1 cellular context compared by ENCODE assay signal in genomic region chr12:11981174-11981733, GRCh38.
TF ChIP-seq lines count a peak whose summit lies in the region.

No MANE protein-coding gene starts in this region.

TF ChIP-seq in GM12878, 131 proteins besides CTCF, POLR2A, EP300 and RAD21 (continued from another document and continues in another):
- TF ChIP-seq, protein P1, sequence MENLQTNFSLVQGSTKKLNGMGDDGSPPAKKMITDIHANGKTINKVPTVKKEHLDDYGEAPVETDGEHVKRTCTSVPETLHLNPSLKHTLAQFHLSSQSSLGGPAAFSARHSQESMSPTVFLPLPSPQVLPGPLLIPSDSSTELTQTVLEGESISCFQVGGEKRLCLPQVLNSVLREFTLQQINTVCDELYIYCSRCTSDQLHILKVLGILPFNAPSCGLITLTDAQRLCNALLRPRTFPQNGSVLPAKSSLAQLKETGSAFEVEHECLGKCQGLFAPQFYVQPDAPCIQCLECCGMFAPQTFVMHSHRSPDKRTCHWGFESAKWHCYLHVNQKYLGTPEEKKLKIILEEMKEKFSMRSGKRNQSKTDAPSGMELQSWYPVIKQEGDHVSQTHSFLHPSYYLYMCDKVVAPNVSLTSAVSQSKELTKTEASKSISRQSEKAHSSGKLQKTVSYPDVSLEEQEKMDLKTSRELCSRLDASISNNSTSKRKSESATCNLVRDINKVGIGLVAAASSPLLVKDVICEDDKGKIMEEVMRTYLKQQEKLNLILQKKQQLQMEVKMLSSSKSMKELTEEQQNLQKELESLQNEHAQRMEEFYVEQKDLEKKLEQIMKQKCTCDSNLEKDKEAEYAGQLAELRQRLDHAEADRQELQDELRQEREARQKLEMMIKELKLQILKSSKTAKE (IDR thresholded peaks at IDR 0.05; ENCODE audit: low read depth, poor library complexity, severe bottlenecking) = peak; percentile 87
- TF ChIP-seq ETV6 (conservative IDR thresholded peaks at IDR 0.05 in 1 of 2, IDR thresholded peaks at IDR 0.05 in 1 of 2; ENCODE audit: borderline replicate concordance in 1 of 2, low read depth in 1 of 2) = peak in 1 of 2 experiments; percentile 93; a peak in 2 of 4 replicates
- TF ChIP-seq SMC3 (IDR thresholded peaks at IDR 0.05; ENCODE audit: borderline replicate concordance, low read length) = no peak
- TF ChIP-seq ZBTB40 (IDR thresholded peaks at IDR 0.05; ENCODE audit: borderline replicate concordance) = no peak
- TF ChIP-seq RBBP5 (conservative IDR thresholded peaks at IDR 0.05) = no peak
- TF ChIP-seq, protein P2, sequence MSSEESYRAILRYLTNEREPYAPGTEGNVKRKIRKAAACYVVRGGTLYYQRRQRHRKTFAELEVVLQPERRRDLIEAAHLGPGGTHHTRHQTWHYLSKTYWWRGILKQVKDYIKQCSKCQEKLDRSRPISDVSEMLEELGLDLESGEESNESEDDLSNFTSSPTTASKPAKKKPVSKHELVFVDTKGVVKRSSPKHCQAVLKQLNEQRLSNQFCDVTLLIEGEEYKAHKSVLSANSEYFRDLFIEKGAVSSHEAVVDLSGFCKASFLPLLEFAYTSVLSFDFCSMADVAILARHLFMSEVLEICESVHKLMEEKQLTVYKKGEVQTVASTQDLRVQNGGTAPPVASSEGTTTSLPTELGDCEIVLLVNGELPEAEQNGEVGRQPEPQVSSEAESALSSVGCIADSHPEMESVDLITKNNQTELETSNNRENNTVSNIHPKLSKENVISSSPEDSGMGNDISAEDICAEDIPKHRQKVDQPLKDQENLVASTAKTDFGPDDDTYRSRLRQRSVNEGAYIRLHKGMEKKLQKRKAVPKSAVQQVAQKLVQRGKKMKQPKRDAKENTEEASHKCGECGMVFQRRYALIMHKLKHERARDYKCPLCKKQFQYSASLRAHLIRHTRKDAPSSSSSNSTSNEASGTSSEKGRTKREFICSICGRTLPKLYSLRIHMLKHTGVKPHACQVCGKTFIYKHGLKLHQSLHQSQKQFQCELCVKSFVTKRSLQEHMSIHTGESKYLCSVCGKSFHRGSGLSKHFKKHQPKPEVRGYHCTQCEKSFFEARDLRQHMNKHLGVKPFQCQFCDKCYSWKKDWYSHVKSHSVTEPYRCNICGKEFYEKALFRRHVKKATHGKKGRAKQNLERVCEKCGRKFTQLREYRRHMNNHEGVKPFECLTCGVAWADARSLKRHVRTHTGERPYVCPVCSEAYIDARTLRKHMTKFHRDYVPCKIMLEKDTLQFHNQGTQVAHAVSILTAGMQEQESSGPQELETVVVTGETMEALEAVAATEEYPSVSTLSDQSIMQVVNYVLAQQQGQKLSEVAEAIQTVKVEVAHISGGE (CRISPR knock-in tag; IDR thresholded peaks at IDR 0.05) = no peak
- peak; percentile 91 for TF ChIP-seq BCL11A (IDR thresholded peaks at IDR 0.05; ENCODE audit: low read depth, low read length)
- TF ChIP-seq, protein P3, sequence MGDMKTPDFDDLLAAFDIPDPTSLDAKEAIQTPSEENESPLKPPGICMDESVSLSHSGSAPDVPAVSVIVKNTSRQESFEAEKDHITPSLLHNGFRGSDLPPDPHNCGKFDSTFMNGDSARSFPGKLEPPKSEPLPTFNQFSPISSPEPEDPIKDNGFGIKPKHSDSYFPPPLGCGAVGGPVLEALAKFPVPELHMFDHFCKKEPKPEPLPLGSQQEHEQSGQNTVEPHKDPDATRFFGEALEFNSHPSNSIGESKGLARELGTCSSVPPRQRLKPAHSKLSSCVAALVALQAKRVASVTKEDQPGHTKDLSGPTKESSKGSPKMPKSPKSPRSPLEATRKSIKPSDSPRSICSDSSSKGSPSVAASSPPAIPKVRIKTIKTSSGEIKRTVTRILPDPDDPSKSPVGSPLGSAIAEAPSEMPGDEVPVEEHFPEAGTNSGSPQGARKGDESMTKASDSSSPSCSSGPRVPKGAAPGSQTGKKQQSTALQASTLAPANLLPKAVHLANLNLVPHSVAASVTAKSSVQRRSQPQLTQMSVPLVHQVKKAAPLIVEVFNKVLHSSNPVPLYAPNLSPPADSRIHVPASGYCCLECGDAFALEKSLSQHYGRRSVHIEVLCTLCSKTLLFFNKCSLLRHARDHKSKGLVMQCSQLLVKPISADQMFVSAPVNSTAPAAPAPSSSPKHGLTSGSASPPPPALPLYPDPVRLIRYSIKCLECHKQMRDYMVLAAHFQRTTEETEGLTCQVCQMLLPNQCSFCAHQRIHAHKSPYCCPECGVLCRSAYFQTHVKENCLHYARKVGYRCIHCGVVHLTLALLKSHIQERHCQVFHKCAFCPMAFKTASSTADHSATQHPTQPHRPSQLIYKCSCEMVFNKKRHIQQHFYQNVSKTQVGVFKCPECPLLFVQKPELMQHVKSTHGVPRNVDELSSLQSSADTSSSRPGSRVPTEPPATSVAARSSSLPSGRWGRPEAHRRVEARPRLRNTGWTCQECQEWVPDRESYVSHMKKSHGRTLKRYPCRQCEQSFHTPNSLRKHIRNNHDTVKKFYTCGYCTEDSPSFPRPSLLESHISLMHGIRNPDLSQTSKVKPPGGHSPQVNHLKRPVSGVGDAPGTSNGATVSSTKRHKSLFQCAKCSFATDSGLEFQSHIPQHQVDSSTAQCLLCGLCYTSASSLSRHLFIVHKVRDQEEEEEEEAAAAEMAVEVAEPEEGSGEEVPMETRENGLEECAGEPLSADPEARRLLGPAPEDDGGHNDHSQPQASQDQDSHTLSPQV (IDR thresholded peaks at IDR 0.05) = peak; percentile 93; the same call in 1 of the 2 replicates
- peak; percentile 99 for TF ChIP-seq MTA2 (IDR thresholded peaks at IDR 0.05; ENCODE audit: low read depth)
- peak; percentile 78 for TF ChIP-seq TCF7 (IDR thresholded peaks at IDR 0.05; ENCODE audit: borderline replicate concordance)
- peak; percentile 100 for TF ChIP-seq RELB (IDR thresholded peaks at IDR 0.05; ENCODE audit: low read depth)
- TF ChIP-seq FOXK2 (IDR thresholded peaks at IDR 0.05) = no peak; the same call in 1 of the 2 replicates
- TF ChIP-seq IRF4 (IDR thresholded peaks at IDR 0.05; ENCODE audit: low read depth, low read length) = peak; percentile 84; the same call in 1 of the 2 replicates
- TF ChIP-seq RELA (IDR thresholded peaks at IDR 0.05; ENCODE audit: borderline replicate concordance, partially characterized antibody) = peak; percentile 97
- TF ChIP-seq, protein P4, sequence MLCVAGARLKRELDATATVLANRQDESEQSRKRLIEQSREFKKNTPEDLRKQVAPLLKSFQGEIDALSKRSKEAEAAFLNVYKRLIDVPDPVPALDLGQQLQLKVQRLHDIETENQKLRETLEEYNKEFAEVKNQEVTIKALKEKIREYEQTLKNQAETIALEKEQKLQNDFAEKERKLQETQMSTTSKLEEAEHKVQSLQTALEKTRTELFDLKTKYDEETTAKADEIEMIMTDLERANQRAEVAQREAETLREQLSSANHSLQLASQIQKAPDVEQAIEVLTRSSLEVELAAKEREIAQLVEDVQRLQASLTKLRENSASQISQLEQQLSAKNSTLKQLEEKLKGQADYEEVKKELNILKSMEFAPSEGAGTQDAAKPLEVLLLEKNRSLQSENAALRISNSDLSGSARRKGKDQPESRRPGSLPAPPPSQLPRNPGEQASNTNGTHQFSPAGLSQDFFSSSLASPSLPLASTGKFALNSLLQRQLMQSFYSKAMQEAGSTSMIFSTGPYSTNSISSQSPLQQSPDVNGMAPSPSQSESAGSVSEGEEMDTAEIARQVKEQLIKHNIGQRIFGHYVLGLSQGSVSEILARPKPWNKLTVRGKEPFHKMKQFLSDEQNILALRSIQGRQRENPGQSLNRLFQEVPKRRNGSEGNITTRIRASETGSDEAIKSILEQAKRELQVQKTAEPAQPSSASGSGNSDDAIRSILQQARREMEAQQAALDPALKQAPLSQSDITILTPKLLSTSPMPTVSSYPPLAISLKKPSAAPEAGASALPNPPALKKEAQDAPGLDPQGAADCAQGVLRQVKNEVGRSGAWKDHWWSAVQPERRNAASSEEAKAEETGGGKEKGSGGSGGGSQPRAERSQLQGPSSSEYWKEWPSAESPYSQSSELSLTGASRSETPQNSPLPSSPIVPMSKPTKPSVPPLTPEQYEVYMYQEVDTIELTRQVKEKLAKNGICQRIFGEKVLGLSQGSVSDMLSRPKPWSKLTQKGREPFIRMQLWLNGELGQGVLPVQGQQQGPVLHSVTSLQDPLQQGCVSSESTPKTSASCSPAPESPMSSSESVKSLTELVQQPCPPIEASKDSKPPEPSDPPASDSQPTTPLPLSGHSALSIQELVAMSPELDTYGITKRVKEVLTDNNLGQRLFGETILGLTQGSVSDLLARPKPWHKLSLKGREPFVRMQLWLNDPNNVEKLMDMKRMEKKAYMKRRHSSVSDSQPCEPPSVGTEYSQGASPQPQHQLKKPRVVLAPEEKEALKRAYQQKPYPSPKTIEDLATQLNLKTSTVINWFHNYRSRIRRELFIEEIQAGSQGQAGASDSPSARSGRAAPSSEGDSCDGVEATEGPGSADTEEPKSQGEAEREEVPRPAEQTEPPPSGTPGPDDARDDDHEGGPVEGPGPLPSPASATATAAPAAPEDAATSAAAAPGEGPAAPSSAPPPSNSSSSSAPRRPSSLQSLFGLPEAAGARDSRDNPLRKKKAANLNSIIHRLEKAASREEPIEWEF (IDR thresholded peaks at IDR 0.05; ENCODE audit: insufficient replicate concordance, low read depth, low read length) = peak; percentile 76
- TF ChIP-seq CHD2 (IDR thresholded peaks at IDR 0.05; ENCODE audit: borderline replicate concordance, low read depth, low read length) = peak; percentile 80; the same call in 1 of the 2 replicates
- no peak for TF ChIP-seq NR2C1 (IDR thresholded peaks at IDR 0.05)
- TF ChIP-seq ZBTB4 (CRISPR knock-in tag; IDR thresholded peaks at IDR 0.05) = no peak
- TF ChIP-seq, protein P5, sequence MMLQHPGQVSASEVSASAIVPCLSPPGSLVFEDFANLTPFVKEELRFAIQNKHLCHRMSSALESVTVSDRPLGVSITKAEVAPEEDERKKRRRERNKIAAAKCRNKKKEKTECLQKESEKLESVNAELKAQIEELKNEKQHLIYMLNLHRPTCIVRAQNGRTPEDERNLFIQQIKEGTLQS (IDR thresholded peaks at IDR 0.05; ENCODE audit: borderline replicate concordance, extremely low read depth, low read depth, low read length) = no peak
- TF ChIP-seq PAX8 (IDR thresholded peaks at IDR 0.05) = no peak
- TF ChIP-seq NFIC (IDR thresholded peaks at IDR 0.05; ENCODE audit: low read depth, low read length) = peak; percentile 99
- TF ChIP-seq KAT2A (conservative IDR thresholded peaks at IDR 0.05; ENCODE audit: control insufficient read depth, low read depth, low read length) = no peak
- TF ChIP-seq GATAD2B (conservative IDR thresholded peaks at IDR 0.05; ENCODE audit: low read depth) = no peak; the same call in 1 of the 2 replicates
- TF ChIP-seq SIN3A (IDR thresholded peaks at IDR 0.05; ENCODE audit: low read depth, low read length) = no peak
- TF ChIP-seq BACH1 (IDR thresholded peaks at IDR 0.05; ENCODE audit: borderline replicate concordance) = no peak; the same call in 1 of the 2 replicates
- TF ChIP-seq CBFB (IDR thresholded peaks at IDR 0.05; ENCODE audit: low read depth) = peak; percentile 95
- 0 out of 2 replicates have a peak, but pooled peaks have one; percentile 64 for TF ChIP-seq ZNF24 (IDR thresholded peaks at IDR 0.05)
- TF ChIP-seq BHLHE40 (IDR thresholded peaks at IDR 0.05; ENCODE audit: borderline replicate concordance in 1 of 2, low read depth in 2 of 2, low read length in 1 of 2) = peak; percentile 73 to 80; a peak in 3 of 4 replicates
